ENCODE assay signal across 8 cellular contexts in the genomic region with DNA sequence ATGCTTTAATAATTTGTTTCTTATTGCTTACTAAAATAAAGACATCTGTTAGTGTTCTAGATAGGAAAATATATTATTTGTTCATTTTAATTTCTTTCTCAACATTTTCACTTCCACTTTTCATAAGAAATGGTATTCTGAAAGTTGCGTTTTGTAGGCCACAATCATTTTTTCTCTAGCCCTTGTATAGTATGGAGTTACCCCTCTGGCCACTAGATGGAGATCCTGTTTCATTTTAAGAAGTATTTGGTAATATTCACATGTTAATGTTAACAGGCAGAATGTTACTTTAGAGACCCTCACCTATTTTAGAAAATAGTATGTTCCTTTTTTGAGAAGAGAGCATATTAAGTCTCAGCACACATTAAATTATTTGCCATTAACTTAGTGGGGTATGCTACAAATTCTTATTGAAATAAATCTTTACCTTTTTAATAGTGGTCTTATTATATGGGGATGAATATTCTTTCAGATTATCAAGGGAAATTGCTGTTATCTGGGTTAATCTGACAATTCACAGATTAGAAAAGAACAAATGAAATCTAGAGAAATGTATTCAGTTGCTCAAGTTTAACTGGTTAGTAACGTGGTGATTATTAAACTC.
DNase-seq lines count a peak whose midpoint lies in the region; ATAC-seq, FAIRE-seq and TF ChIP-seq lines count a peak whose summit lies in the region.

No MANE protein-coding gene starts in this region.

- TF ChIP-seq CTCF in osteoblast (IDR thresholded peaks at IDR 0.05; ENCODE audit: extremely low read depth, low read depth, low read length): peak; percentile 69

- H3K4me2 ChIP-seq in osteoblast (ENCODE audit: insufficient read depth, low read length): no peak overlapping the region

- H3K27me3 ChIP-seq in osteoblast (ENCODE audit: insufficient read depth, low read length): no peaks in the 10 kb centered on the region

- H4K20me1 ChIP-seq in osteoblast (ENCODE audit: insufficient read depth, low read length): no peaks in the 10 kb centered on the region

- no peaks in the 10 kb centered on the region for H3K79me2 ChIP-seq in osteoblast (ENCODE audit: insufficient read depth, low read length)

- H3K36me3 ChIP-seq in osteoblast (ENCODE audit: insufficient read depth, low read length): peaks cover 7% of the 10 kb centered on the region

- H3K9me3 ChIP-seq in osteoblast (ENCODE audit: low read depth, low read length): no peaks in the 10 kb centered on the region

- peak; percentile 42 for DNase-seq in DMS79 treated with DMSO at 0.1 percent for 48 hours (lab: John Stamatoyannopoulos, UW)
- no peak for DNase-seq in DMS79 (lab: John Stamatoyannopoulos, UW)
- peak; percentile 54 for DNase-seq in HTR-8/SVneo (ENCODE audit: insufficient read length, low spot score)
- DNase-seq in SK-N-DZ (ENCODE audit: low spot score): peak; percentile 36
- DNase-seq in fibroblast of gingiva (ENCODE audit: low read depth): peak; percentile 40
- DNase-seq in osteoblast (ENCODE audit: insufficient read length, low spot score, missing footprints): peak; percentile 41
- DNase-seq in NK-92 (lab: John Stamatoyannopoulos, UW; ENCODE audit: unreplicated experiment): no peak

- no peak overlapping the region for H2AFZ ChIP-seq in osteoblast (ENCODE audit: low read length)

- no peak overlapping the region for H3K27ac ChIP-seq in osteoblast (ENCODE audit: low read depth, low read length)

- no peak for FAIRE-seq in HTR-8/SVneo (lab: Jason Lieb, UNC)

- no peak overlapping the region for H3K4me3 ChIP-seq in osteoblast (ENCODE audit: insufficient read depth, low read length)

- ATAC-seq in GM21423 (IDR thresholded peaks at IDR 0.05; ENCODE audit: unreplicated experiment): peak; percentile 85

- no peaks in the 10 kb centered on the region for H3K4me1 ChIP-seq in osteoblast (ENCODE audit: insufficient read depth, low read length)

Comparison
In these comparisons a context has a peak if more than half of its experiments do, and no peak if none do; other contexts are left out.
1. DNase-seq: peak in DMS79 treated with DMSO at 0.1 percent for 48 hours (single experiment), HTR-8/SVneo (single experiment), SK-N-DZ (single experiment), fibroblast of gingiva (single experiment) and osteoblast (single experiment); none in DMS79 (single experiment) and NK-92 (single experiment).